19 cellular contexts compared by ENCODE assay signal in the genomic region with DNA sequence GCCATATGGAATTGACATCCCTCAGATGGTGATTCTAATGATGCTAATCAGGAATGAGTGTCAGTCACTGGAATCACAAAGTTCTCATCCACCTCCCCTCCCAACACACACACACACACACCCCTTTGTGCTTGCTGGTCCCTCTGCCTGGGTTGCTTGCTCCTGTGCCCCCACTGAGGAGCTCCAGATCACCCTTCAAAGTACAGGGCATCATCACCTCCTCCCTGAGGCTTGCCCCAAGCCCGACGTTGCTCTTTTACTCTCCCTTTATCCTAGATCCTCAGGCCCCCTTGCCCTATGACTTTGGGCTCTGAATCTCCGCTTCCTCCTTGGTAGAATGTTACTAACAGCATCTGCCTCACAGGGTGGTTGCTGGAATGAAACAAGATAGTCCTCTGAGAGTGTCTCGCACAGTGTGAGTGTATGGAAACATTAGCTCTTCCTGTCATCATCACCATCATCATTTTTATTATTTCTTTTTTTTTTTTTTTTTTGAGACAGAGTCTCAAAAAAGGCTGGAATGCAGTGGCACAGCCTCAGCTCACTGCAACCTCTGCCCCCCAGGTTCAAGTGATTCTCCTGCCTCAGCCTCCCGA. TPM values are rescaled to one million over a fixed set of nuclear protein-coding genes. Genes with fewer than 3 reads are reported as not detected.
DNase-seq lines count a peak whose midpoint lies in the region; ATAC-seq and TF ChIP-seq lines count a peak whose summit lies in the region.
"Had no signal": no experiment of that assay in that cellular context is flagged by ENCODE, and none has a peak within 500 bp of the region (broad histone marks: within the 10 kb centered on the region; RNA-seq: fewer than 3 reads in every experiment).

No MANE protein-coding gene starts in this region.

- POLR2A ChIA-PET in activated CD4-positive, alpha-beta T cell treated with anti-CD3 and anti-CD28 coated beads for 36 hours (lab: Charles Lee) = interaction anchor here (0.6 kb wide), 1 partner anchor 46 kb away, joined by 8 read pairs; a partner anchor contains a TSS

- H3K4me1 ChIP-seq in skeletal muscle tissue (ENCODE audit: control insufficient read depth in 3 of 3, insufficient read depth in 3 of 3, low read length in 3 of 3) = peaks cover 46 to 70% (median 56%) of the 10 kb centered on the region in 3 donors

- peaks cover 0 to 10% (median 4%) of the 10 kb centered on the region in 3 donors for H3K36me3 ChIP-seq in skeletal muscle tissue (ENCODE audit: control insufficient read depth in 3 of 3, insufficient read depth in 3 of 3, low read length in 3 of 3)
- H3K36me3 ChIP-seq: sigmoid colon had no signal

- H3K4me3 ChIP-seq in skeletal muscle tissue (ENCODE audit: low read length in 3 of 3) = peak overlapping the region in 1 of 3 donors; percentile 10
- H3K4me3 ChIP-seq in coronary artery = no peak overlapping the region
- H3K4me3 ChIP-seq: sigmoid colon, tibial artery had no signal

- no peaks in the 10 kb centered on the region for H3K27me3 ChIP-seq in skeletal muscle tissue (ENCODE audit: control insufficient read depth in 3 of 3, insufficient read depth in 3 of 3, low read length in 3 of 3)
- H3K27me3 ChIP-seq: sigmoid colon, tibial artery had no signal

- no peak for DNase-seq in activated CD4-positive, alpha-beta T cell treated with anti-CD3 and anti-CD28 coated beads for 36 hours
- DNase-seq in activated CD4-positive, alpha-beta T cell treated with anti-CD3 and anti-CD28 coated beads for 4 hours = no peak
- DNase-seq in HFFc6 = no peak
- peak; percentile 45 for DNase-seq in fibroblast of gingiva (ENCODE audit: low read depth)
- no peak for DNase-seq in coronary artery (ENCODE audit: low spot score)
- DNase-seq in stimulated activated effector memory CD8-positive, alpha-beta T cell treated with anti-CD3 and anti-CD28 coated beads, Interleukin-12 subunit alpha, Interleukin-12 subunit beta, amount 100 ng/mL, for 72 hours (ENCODE audit: low spot score in 2 of 2) = no peak
- no peak for DNase-seq in activated effector memory CD4-positive, alpha-beta T cell treated with anti-CD3 and anti-CD28 coated beads, Interleukin-2, amount 50 U/mL, for 16 hours
- DNase-seq: 8988T; activated CD4-positive, alpha-beta T cell treated with anti-CD3 and anti-CD28 coated beads, Interleukin-2, amount 50 U/mL, for 48 hours; amygdala; dermis blood vessel endothelial cell; NCI-H2029 treated with DMSO at 0.1 percent for 48 hours; sigmoid colon; stimulated activated CD4-positive, alpha-beta T cell treated with anti-CD3 and anti-CD28 coated beads, Interleukin-4, amount 100 ng/mL, for 1 hour; tibial artery had no signal

- peak overlapping the region in 1 of 3 donors; percentile 16 for H3K9ac ChIP-seq in skeletal muscle tissue (ENCODE audit: low read depth in 1 of 3, low read length in 3 of 3)

- H3K4me3 Mint-ChIP-seq in activated CD4-positive, alpha-beta T cell treated with anti-CD3 and anti-CD28 coated beads for 36 hours = no peak overlapping the region
- peak overlapping the region; percentile 52; the same call in 1 of the 2 replicates for H3K4me3 Mint-ChIP-seq in HFFc6
- no peak overlapping the region for H3K4me3 Mint-ChIP-seq in stimulated activated effector memory CD8-positive, alpha-beta T cell treated with anti-CD3 and anti-CD28 coated beads, Interleukin-12 subunit alpha, Interleukin-12 subunit beta, amount 100 ng/mL, for 72 hours
- H3K4me3 Mint-ChIP-seq: activated T-helper 1 cell treated with anti-CD3 and anti-CD28 coated beads, Interleukin-12 subunit alpha, Interleukin-12 subunit beta, Interleukin-2, Interleukin-4 antibody, amounts not matched to agents 30 ng/mL and 10 ng/mL and 1 ng/mL, durations not matched to agents 14 hours and 24 hours and 36 hours had no signal

- no peaks in the 10 kb centered on the region for H3K9me3 ChIP-seq in skeletal muscle tissue (ENCODE audit: control insufficient read depth in 3 of 3, low read length in 3 of 3)
- H3K9me3 ChIP-seq: sigmoid colon, tibial artery had no signal

- intact Hi-C loops in activated CD4-positive, alpha-beta T cell treated with anti-CD3 and anti-CD28 coated beads for 36 hours (cut with DNase I, micrococcal nuclease) = loop anchor here in 1 of 2 experiments (5.0 kb wide), 2 partner anchors 249 to 724 kb away; a partner anchor contains a TSS

- H3K9me3 Mint-ChIP-seq in activated CD4-positive, alpha-beta T cell treated with anti-CD3 and anti-CD28 coated beads for 36 hours (ENCODE audit: low read depth) = no peaks in the 10 kb centered on the region
- H3K9me3 Mint-ChIP-seq in HFFc6 = no peaks in the 10 kb centered on the region
- H3K9me3 Mint-ChIP-seq in stimulated activated effector memory CD8-positive, alpha-beta T cell treated with anti-CD3 and anti-CD28 coated beads, Interleukin-12 subunit alpha, Interleukin-12 subunit beta, amount 100 ng/mL, for 72 hours = no peaks in the 10 kb centered on the region
- H3K9me3 Mint-ChIP-seq: activated T-helper 1 cell treated with anti-CD3 and anti-CD28 coated beads, Interleukin-12 subunit alpha, Interleukin-12 subunit beta, Interleukin-2, Interleukin-4 antibody, amounts not matched to agents 30 ng/mL and 10 ng/mL and 1 ng/mL, durations not matched to agents 14 hours and 24 hours and 36 hours had no signal

- no peaks in the 10 kb centered on the region for H3K36me3 Mint-ChIP-seq in activated CD4-positive, alpha-beta T cell treated with anti-CD3 and anti-CD28 coated beads for 36 hours (ENCODE audit: low read depth)
- H3K36me3 Mint-ChIP-seq in HFFc6 (ENCODE audit: low read depth) = peaks cover 8% of the 10 kb centered on the region; the same call in 1 of the 2 replicates
- peaks cover 11% of the 10 kb centered on the region for H3K36me3 Mint-ChIP-seq in stimulated activated effector memory CD8-positive, alpha-beta T cell treated with anti-CD3 and anti-CD28 coated beads, Interleukin-12 subunit alpha, Interleukin-12 subunit beta, amount 100 ng/mL, for 72 hours

- no peaks in the 10 kb centered on the region for H3K27me3 Mint-ChIP-seq in activated CD4-positive, alpha-beta T cell treated with anti-CD3 and anti-CD28 coated beads for 36 hours
- H3K27me3 Mint-ChIP-seq in HFFc6 (ENCODE audit: insufficient read depth) = peaks cover 2% of the 10 kb centered on the region

- H3K4me1 Mint-ChIP-seq in activated CD4-positive, alpha-beta T cell treated with anti-CD3 and anti-CD28 coated beads for 36 hours = peaks cover 67% of the 10 kb centered on the region
- peaks cover 49% of the 10 kb centered on the region for H3K4me1 Mint-ChIP-seq in HFFc6 (ENCODE audit: low read depth)
- peaks cover 53% of the 10 kb centered on the region for H3K4me1 Mint-ChIP-seq in stimulated activated effector memory CD8-positive, alpha-beta T cell treated with anti-CD3 and anti-CD28 coated beads, Interleukin-12 subunit alpha, Interleukin-12 subunit beta, amount 100 ng/mL, for 72 hours

- H3K27ac ChIP-seq in skeletal muscle tissue (ENCODE audit: low read depth, low read length) (peak overlapping the region; percentile 98), coronary artery (no peak overlapping the region)
- H3K27ac ChIP-seq: sigmoid colon, tibial artery had no signal

- CTCF ChIA-PET in activated CD4-positive, alpha-beta T cell treated with anti-CD3 and anti-CD28 coated beads for 36 hours (lab: Charles Lee) = interaction anchor here (0.7 kb wide), 1 partner anchor 27 kb away, joined by 4 read pairs; no protein-coding TSS in a partner anchor

- TF ChIP-seq CTCF in HFFc6 (IDR thresholded peaks at IDR 0.05) (no peak), coronary artery (IDR thresholded peaks at IDR 0.05) (no peak)

- H3K27ac Mint-ChIP-seq in activated CD4-positive, alpha-beta T cell treated with anti-CD3 and anti-CD28 coated beads for 36 hours = peak overlapping the region; percentile 57
- H3K27ac Mint-ChIP-seq in HFFc6 = peak overlapping the region; percentile 76; the same call in 1 of the 2 replicates
- no peak overlapping the region for H3K27ac Mint-ChIP-seq in stimulated activated effector memory CD8-positive, alpha-beta T cell treated with anti-CD3 and anti-CD28 coated beads, Interleukin-12 subunit alpha, Interleukin-12 subunit beta, amount 100 ng/mL, for 72 hours
- H3K27ac Mint-ChIP-seq: activated T-helper 1 cell treated with anti-CD3 and anti-CD28 coated beads, Interleukin-12 subunit alpha, Interleukin-12 subunit beta, Interleukin-2, Interleukin-4 antibody, amounts not matched to agents 30 ng/mL and 10 ng/mL and 1 ng/mL, durations not matched to agents 14 hours and 24 hours and 36 hours had no signal

- ATAC-seq in activated CD4-positive, alpha-beta T cell treated with anti-CD3 and anti-CD28 coated beads for 36 hours = no peak
- no peak for ATAC-seq in stimulated activated effector memory CD8-positive, alpha-beta T cell treated with anti-CD3 and anti-CD28 coated beads, Interleukin-12 subunit alpha, Interleukin-12 subunit beta, amount 100 ng/mL, for 72 hours
- ATAC-seq: Panc1, SK-N-SH treated with all-trans-retinoic acid at 6 μM for 48 hours had no signal

RNA-seq across cellular contexts. Expression of a gene that starts 3.4 kb away (rescaled TPM):
- total RNA-seq in activated CD4-positive, alpha-beta T cell treated with anti-CD3 and anti-CD28 coated beads for 36 hours = 10 to 100 TPM; 23.7 to 29.5 TPM
- 10 to 100 TPM; 34.2 to 47.2 (median 44.6) TPM for total RNA-seq in HFFc6 (2021; fragmentation: NEBNext Ultra II Directional; extraction: Animal tissue kit (Norgen Biotek cat#: 25700))
- total RNA-seq in skeletal muscle tissue = 14.1 TPM

RNA-seq across cellular contexts. Expression of a gene that starts 45.8 kb away (rescaled TPM):
- 10 to 100 TPM; 36.8 to 37.6 TPM for total RNA-seq in activated CD4-positive, alpha-beta T cell treated with anti-CD3 and anti-CD28 coated beads for 36 hours
- total RNA-seq in HFFc6 (2021; fragmentation: NEBNext Ultra II Directional; extraction: Animal tissue kit (Norgen Biotek cat#: 25700)) = 10 to 100 TPM; 20.2 to 26.0 (median 24.4) TPM
- 9.9 TPM for total RNA-seq in skeletal muscle tissue
